ENCODE assay signal across 16 cellular contexts in genomic region chr7:77532247-77532646, GRCh38. TPM values are rescaled to one million over a fixed set of nuclear protein-coding genes. Genes with fewer than 3 reads are reported as not detected.
DNase-seq lines count a peak whose midpoint lies in the region; ATAC-seq lines count a peak whose summit lies in the region.
"Had no signal": no experiment of that assay in that cellular context is flagged by ENCODE, and none has a peak within 500 bp of the region (broad histone marks: within the 10 kb centered on the region; RNA-seq: fewer than 3 reads in every experiment).

No MANE protein-coding gene starts in this region.

- DNase-seq in AML-193 (lab: John Stamatoyannopoulos, UW): peak; percentile 40 to 43
- DNase-seq in MV-4-11 (lab: John Stamatoyannopoulos, UW): peak; percentile 41
- peak; percentile 37 for DNase-seq in SKM-1 (lab: John Stamatoyannopoulos, UW; ENCODE audit: unreplicated experiment)
- no peak for DNase-seq in immature natural killer cell
- DNase-seq in activated CD8-positive, alpha-beta memory T cell treated with anti-CD3 and anti-CD28 coated beads for 24 hours: no peak
- DNase-seq in NCI-H187 (lab: John Stamatoyannopoulos, UW): no peak
- DNase-seq in activated CD8-positive, alpha-beta memory T cell treated with anti-CD3 and anti-CD28 coated beads, Interleukin-2, amount 50 U/mL, for 4 hours: no peak
- DNase-seq: GM23248, NCI-H1092 treated with DMSO at 0.1 percent for 48 hours, NCI-H187 treated with DMSO at 0.1 percent for 48 hours, NCI-H446 treated with DMSO at 0.1 percent for 48 hours, NCI-H774, RPMI8226 had no signal

- no peak for ATAC-seq in HG03378 (IDR thresholded peaks at IDR 0.05; ENCODE audit: unreplicated experiment)
- ATAC-seq: HCT116 had no signal

- H3K36me3 Mint-ChIP-seq in immature natural killer cell: no peaks in the 10 kb centered on the region
- H3K36me3 Mint-ChIP-seq: CD14-positive monocyte had no signal

- H3K27me3 Mint-ChIP-seq in immature natural killer cell (ENCODE audit: low read depth in 3 of 3): peaks cover 8 to 17% (median 9%) of the 10 kb centered on the region in 3 donors

- no peak overlapping the region for H3K4me3 Mint-ChIP-seq in immature natural killer cell
- H3K4me3 Mint-ChIP-seq: CD14-positive monocyte had no signal

- peak overlapping the region in 5 of 6 donors; percentile 26 to 75 (median 31) for H3K27ac Mint-ChIP-seq in immature natural killer cell

- H3K9me3 Mint-ChIP-seq in immature natural killer cell: peaks cover 0 to 2% (median 0%) of the 10 kb centered on the region in 6 donors

- peaks cover 32 to 36% of the 10 kb centered on the region in 2 donors for H3K4me1 Mint-ChIP-seq in immature natural killer cell

RNA-seq across cellular contexts. Expression of gene PTPN12, which starts 4.8 kb away (rescaled TPM):
- 10 to 100 TPM; 26.4 to 52.7 (median 44.4) TPM for polyA plus RNA-seq in immature natural killer cell

Comparison
In these comparisons a context has a peak if more than half of its experiments do, and no peak if none do; other contexts are left out.
1. DNase-seq: peak in AML-193 (2 of 2), MV-4-11 (single experiment) and SKM-1 (single experiment); none in immature natural killer cell (0 of 3), activated CD8-positive, alpha-beta memory T cell treated with anti-CD3 and anti-CD28 coated beads for 24 hours (single experiment), NCI-H187 (0 of 2) and activated CD8-positive, alpha-beta memory T cell treated with anti-CD3 and anti-CD28 coated beads, Interleukin-2, amount 50 U/mL, for 4 hours (single experiment).